Comparison of ENCODE assay signal across 8 cellular contexts in genomic region chr2:42361728-42362298, GRCh38. TPM values are rescaled to one million over a fixed set of nuclear protein-coding genes. Genes with fewer than 3 reads are reported as not detected.
DNase-seq lines count a peak whose midpoint lies in the region; ATAC-seq and TF ChIP-seq lines count a peak whose summit lies in the region.

No MANE protein-coding gene starts in this region.

- ATAC-seq in HG03520 (IDR thresholded peaks at IDR 0.05; ENCODE audit: unreplicated experiment) (peak; percentile 0), esophagus mucosa (no peak), GM18511 (IDR thresholded peaks at IDR 0.05; ENCODE audit: unreplicated experiment) (no peak)

- TF ChIP-seq CTCF in AG04449 (IDR thresholded peaks at IDR 0.05; ENCODE audit: insufficient read depth, low read length, missing control alignments): no peak
- TF ChIP-seq CTCF in breast epithelium (IDR thresholded peaks at IDR 0.05): peak in 2 of 3 donors; percentile 1 to 6

- no peaks in the 10 kb centered on the region for H3K4me1 ChIP-seq in breast epithelium
- peaks cover 21 to 24% of the 10 kb centered on the region in 2 donors for H3K4me1 ChIP-seq in mucosa of rectum (ENCODE audit: control insufficient read depth in 2 of 2, insufficient read depth in 2 of 2, low read length in 2 of 2)

- H3K9me3 ChIP-seq in breast epithelium (no peaks in the 10 kb centered on the region), mucosa of rectum (ENCODE audit: control insufficient read depth in 2 of 2, low read length in 2 of 2) (no peaks in the 10 kb centered on the region)

- POLR2A ChIA-PET in AG04449 (lab: Yijun Ruan, JAX): no interaction called here

- H3K36me3 ChIP-seq in breast epithelium (no peaks in the 10 kb centered on the region), mucosa of rectum (ENCODE audit: control insufficient read depth in 2 of 2, insufficient read depth in 2 of 2, low read length in 2 of 2) (no peaks in the 10 kb centered on the region)

- H3K4me3 ChIP-seq in AG04449 (ENCODE audit: low read depth, low read length) (peak overlapping the region; percentile 46), breast epithelium (peak overlapping the region in 2 of 3 donors; percentile 79 to 82), mucosa of rectum (ENCODE audit: low read length in 2 of 2) (peak overlapping the region; percentile 83 to 92)

- H3K27me3 ChIP-seq in breast epithelium (no peaks in the 10 kb centered on the region), mucosa of rectum (ENCODE audit: control insufficient read depth in 2 of 2, insufficient read depth in 2 of 2, low read length in 2 of 2) (no peaks in the 10 kb centered on the region)

- peak overlapping the region; percentile 66 to 79 for H3K9ac ChIP-seq in mucosa of rectum (ENCODE audit: low read depth in 1 of 2, low read length in 2 of 2)

- H3K27ac ChIP-seq in breast epithelium (peak overlapping the region; percentile 87 to 94), mucosa of rectum (ENCODE audit: low read depth in 2 of 2, low read length in 2 of 2) (peak overlapping the region; percentile 95 to 99)

- DNase-seq in AG04449 (ENCODE audit: low read depth, low spot score) (no peak), breast epithelium (ENCODE audit: low spot score in 2 of 2) (no peak), iPS-NIHi7 (ENCODE audit: extremely low spot score) (no peak), retina (no peak)

- intact Hi-C loops in breast epithelium (cut with DNase I; ENCODE audit: low total_unique reads): no loop called here

- TF ChIP-seq POLR2A in breast epithelium (IDR thresholded peaks at IDR 0.05): no peak

- CTCF ChIA-PET in AG04449 (lab: Yijun Ruan, JAX): interaction anchor here (2.8 to 4.6 kb wide), 3 partner anchors 267 to 275 kb away, joined by 8 to 32 read pairs (median 16); no protein-coding TSS in a partner anchor

RNA-seq across cellular contexts. Expression of gene COX7A2L, which starts 0.8 kb away (rescaled TPM):
- 100 to 1,000 TPM; 142 to 161 (median 149) TPM for total RNA-seq in breast epithelium
- total RNA-seq in esophagus mucosa: 79.1 TPM
